In the genomic region with DNA sequence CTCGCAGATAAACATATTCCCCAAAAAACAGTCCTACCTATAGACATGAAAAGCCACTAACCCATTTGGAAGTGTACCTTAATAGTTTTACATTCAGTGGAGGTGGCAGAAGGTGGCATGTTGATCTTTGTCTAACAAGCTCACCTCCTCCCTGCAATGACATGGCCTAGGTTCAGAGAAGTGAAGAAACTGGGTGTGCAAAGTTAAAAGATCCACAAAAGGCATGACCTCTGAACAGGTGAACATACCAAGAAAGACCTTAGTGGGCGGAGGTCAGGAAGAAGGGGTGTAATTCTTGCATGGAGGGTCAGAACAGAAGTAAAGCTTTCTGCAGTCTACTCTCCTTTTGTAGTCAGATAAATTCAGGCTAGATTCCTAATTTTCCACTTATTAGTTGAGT, we compare ENCODE assay signal across 8 cellular contexts. TPM values are rescaled to one million over a fixed set of nuclear protein-coding genes. Genes with fewer than 3 reads are reported as not detected.
DNase-seq lines count a peak whose midpoint lies in the region; ATAC-seq and TF ChIP-seq lines count a peak whose summit lies in the region.

No MANE protein-coding gene starts in this region.

- H3K4me3 Mint-ChIP-seq in dendritic cell treated with granulocyte-macrophage colony-stimulating factor and Interleukin-4, amounts not matched to agents 40 ng/mL and 50 ng/mL, for 4 days: peak overlapping the region; percentile 100
- H3K4me3 Mint-ChIP-seq in natural killer cell: peak overlapping the region; percentile 98

- intact Hi-C loops in dendritic cell treated with granulocyte-macrophage colony-stimulating factor and Interleukin-4, amounts not matched to agents 40 ng/mL and 50 ng/mL, for 4 days (cut with micrococcal nuclease): loop anchor here (2.0 to 10.0 kb wide), 3 partner anchors 115 to 607 kb away; a partner anchor contains a TSS
- intact Hi-C loops in natural killer cell (cut with micrococcal nuclease): loop anchor here (2.0 kb wide), 1 partner anchor 475 kb away; a partner anchor contains a TSS

- H3K36me3 Mint-ChIP-seq in dendritic cell treated with granulocyte-macrophage colony-stimulating factor and Interleukin-4, amounts not matched to agents 40 ng/mL and 50 ng/mL, for 4 days (ENCODE audit: low read depth): peaks cover 51% of the 10 kb centered on the region
- peaks cover 12% of the 10 kb centered on the region for H3K36me3 Mint-ChIP-seq in natural killer cell

- ATAC-seq in natural killer cell (no peak), HG03520 (IDR thresholded peaks at IDR 0.05; ENCODE audit: unreplicated experiment) (no peak)

- TF ChIP-seq CTCF in natural killer cell (IDR thresholded peaks at IDR 0.05): no peak

- no peaks in the 10 kb centered on the region for H3K9me3 Mint-ChIP-seq in dendritic cell treated with granulocyte-macrophage colony-stimulating factor and Interleukin-4, amounts not matched to agents 40 ng/mL and 50 ng/mL, for 4 days
- no peaks in the 10 kb centered on the region for H3K9me3 Mint-ChIP-seq in natural killer cell

- H3K4me1 Mint-ChIP-seq in dendritic cell treated with granulocyte-macrophage colony-stimulating factor and Interleukin-4, amounts not matched to agents 40 ng/mL and 50 ng/mL, for 4 days (ENCODE audit: low read depth): peaks cover 41% of the 10 kb centered on the region
- peaks cover 24 to 46% of the 10 kb centered on the region in 2 donors for H3K4me1 Mint-ChIP-seq in natural killer cell

- H3K27me3 Mint-ChIP-seq in dendritic cell treated with granulocyte-macrophage colony-stimulating factor and Interleukin-4, amounts not matched to agents 40 ng/mL and 50 ng/mL, for 4 days: no peaks in the 10 kb centered on the region
- peaks cover 0 to 6% of the 10 kb centered on the region in 2 donors for H3K27me3 Mint-ChIP-seq in natural killer cell (ENCODE audit: low read depth in 2 of 2)

- peak overlapping the region; percentile 99 for H3K27ac Mint-ChIP-seq in dendritic cell treated with granulocyte-macrophage colony-stimulating factor and Interleukin-4, amounts not matched to agents 40 ng/mL and 50 ng/mL, for 4 days
- H3K27ac Mint-ChIP-seq in natural killer cell: peak overlapping the region; percentile 97 to 99

- peak; percentile 10 for DNase-seq in ELF-1 (ENCODE audit: low read depth, low spot score)
- peak; percentile 7 to 23 for DNase-seq in Kasumi-1 (lab: John Stamatoyannopoulos, UW)
- DNase-seq in natural killer cell: no peak
- DNase-seq in NCI-H526 treated with DMSO at 0.1 percent for 48 hours (lab: John Stamatoyannopoulos, UW): no peak
- no peak for DNase-seq in stimulated activated naive CD4-positive, alpha-beta T cell treated with Interleukin-2 at 50 U/mL for 16 hours (lab: John Stamatoyannopoulos, UW)
- no peak for DNase-seq in NOMO-1 treated with dmso at 0.1 percent for 144 hours (lab: John Stamatoyannopoulos, UW; ENCODE audit: unreplicated experiment)

RNA-seq across cellular contexts. Expression of a gene that starts 0.8 kb away (rescaled TPM):
- 10 to 100 TPM; 25.9 to 42.2 (median 29.7) TPM for total RNA-seq in natural killer cell

Comparison
In these comparisons a context has a peak if more than half of its experiments do, and no peak if none do; other contexts are left out.
1. DNase-seq: peak in ELF-1 (single experiment) and Kasumi-1 (2 of 2); none in natural killer cell (single experiment), NCI-H526 treated with DMSO at 0.1 percent for 48 hours (single experiment), stimulated activated naive CD4-positive, alpha-beta T cell treated with Interleukin-2 at 50 U/mL for 16 hours (single experiment) and NOMO-1 treated with dmso at 0.1 percent for 144 hours (single experiment).